1 cellular context compared by ENCODE assay signal in the genomic region with DNA sequence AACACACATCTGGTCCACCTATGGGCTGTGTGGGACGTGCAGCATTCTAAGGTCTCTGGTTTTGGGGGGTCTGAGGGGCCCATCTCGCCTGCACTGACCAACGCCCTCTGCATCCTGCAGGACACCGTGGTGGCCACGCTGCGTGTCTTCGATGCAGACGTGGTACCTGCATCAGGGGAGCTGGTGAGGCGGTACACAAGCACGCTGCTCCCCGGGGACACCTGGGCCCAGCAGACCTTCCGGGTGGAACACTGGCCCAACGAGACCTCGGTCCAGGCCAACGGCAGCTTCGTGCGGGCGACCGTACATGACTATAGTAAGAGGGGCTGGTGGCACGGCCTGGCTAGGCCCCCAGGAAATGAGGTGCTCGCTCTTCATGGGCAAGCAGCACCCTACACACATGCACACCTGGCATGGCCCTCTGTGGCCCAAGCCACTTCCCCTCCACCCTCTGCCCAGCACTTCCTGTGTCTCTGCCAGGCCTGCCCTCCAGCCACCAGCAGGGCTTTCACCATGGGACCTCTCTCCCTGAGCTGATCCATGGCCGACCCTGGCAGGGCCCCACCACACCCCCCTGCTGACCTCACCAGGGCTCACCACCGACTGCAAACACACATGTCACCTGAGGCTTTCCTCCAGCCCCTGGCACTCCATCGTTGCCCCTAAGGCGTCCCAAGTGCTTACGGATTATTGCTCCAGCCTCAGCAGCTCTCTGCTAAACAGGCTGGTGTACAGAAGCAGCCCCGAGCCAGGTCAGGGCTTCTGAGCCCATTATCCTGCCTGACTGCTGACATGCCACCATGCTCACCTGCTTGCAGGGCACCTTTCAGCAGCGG.
TF ChIP-seq lines count a peak whose summit lies in the region.

No MANE protein-coding gene starts in this region.

TF ChIP-seq in H1, 55 proteins besides CTCF, POLR2A, EP300 and RAD21:
- TF ChIP-seq HDAC2 (IDR thresholded peaks at IDR 0.05; ENCODE audit: borderline replicate concordance in 1 of 2, low read depth in 2 of 2, low read length in 2 of 2) = no peak
- no peak for TF ChIP-seq SUZ12 (IDR thresholded peaks at IDR 0.05; ENCODE audit: low read length)
- TF ChIP-seq TCF12 (IDR thresholded peaks at IDR 0.05; ENCODE audit: low read depth, low read length) = no peak
- TF ChIP-seq MAFK (IDR thresholded peaks at IDR 0.05; ENCODE audit: low read depth, low read length) = no peak
- TF ChIP-seq CTBP2 (IDR thresholded peaks at IDR 0.05; ENCODE audit: borderline replicate concordance, insufficient read depth, insufficient read length, low read length) = no peak
- TF ChIP-seq NRF1 (IDR thresholded peaks at IDR 0.05; ENCODE audit: low read depth, low read length) = no peak
- TF ChIP-seq, protein P1, sequence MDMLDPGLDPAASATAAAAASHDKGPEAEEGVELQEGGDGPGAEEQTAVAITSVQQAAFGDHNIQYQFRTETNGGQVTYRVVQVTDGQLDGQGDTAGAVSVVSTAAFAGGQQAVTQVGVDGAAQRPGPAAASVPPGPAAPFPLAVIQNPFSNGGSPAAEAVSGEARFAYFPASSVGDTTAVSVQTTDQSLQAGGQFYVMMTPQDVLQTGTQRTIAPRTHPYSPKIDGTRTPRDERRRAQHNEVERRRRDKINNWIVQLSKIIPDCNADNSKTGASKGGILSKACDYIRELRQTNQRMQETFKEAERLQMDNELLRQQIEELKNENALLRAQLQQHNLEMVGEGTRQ (IDR thresholded peaks at IDR 0.05; ENCODE audit: low read length) = no peak
